Comparison of ENCODE assay signal across 21 cellular contexts in the genomic region with DNA sequence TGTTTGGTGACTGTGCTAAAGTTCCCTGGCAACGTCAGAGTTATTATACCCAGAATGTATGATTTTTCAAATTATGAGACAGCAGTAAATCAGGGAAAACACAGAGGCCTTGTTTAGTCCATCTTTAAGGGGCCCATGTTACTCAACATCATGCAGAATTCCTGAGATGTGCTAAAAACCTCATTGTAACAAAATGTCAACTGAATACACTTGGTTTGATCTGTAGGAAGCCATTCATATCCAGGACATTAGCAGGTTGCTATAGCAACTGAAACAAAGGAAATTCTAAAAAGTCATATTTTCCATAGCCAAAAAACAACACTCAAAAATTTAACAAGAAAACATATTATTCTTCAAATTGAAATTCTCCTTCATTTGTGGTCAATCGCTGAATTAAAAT. TPM values are rescaled to one million over a fixed set of nuclear protein-coding genes. Genes with fewer than 3 reads are reported as not detected.
"Had no signal": no experiment of that assay in that cellular context is flagged by ENCODE, and none has a peak within 500 bp of the region (broad histone marks: within the 10 kb centered on the region; RNA-seq: fewer than 3 reads in every experiment).

No MANE protein-coding gene starts in this region.

- H3K4me1 ChIP-seq: SJCRH30 had no signal

- H3K9me3 ChIP-seq: ovary, SJCRH30 had no signal

- H3K4me3 Mint-ChIP-seq: activated CD4-positive, alpha-beta T cell treated with anti-CD3 and anti-CD28 coated beads, Interleukin-2, amount 10 ng/mL, durations not matched to agents 7 days and 5 days; activated T-cell treated with anti-CD3 and anti-CD28 coated beads, Interleukin-2, amount 50 U/mL, for 72 hours; brain; effector memory CD8-positive, alpha-beta T cell; nephron progenitor cell; stimulated activated naive B cell treated with anti-CD40 and anti-IgM and Interleukin-4, amounts not matched to agents 10 μg/mL and 1 μg/mL and 100 μg/mL, for 72 hours had no signal

- H3K27ac Mint-ChIP-seq: activated CD4-positive, alpha-beta T cell treated with anti-CD3 and anti-CD28 coated beads, Interleukin-2, amount 10 ng/mL, durations not matched to agents 7 days and 5 days; activated naive CD4-positive, alpha-beta T cell treated with anti-CD3 and anti-CD28 coated beads, Interleukin-2, amount 50 U/mL, for 72 hours; activated T-cell treated with anti-CD3 and anti-CD28 coated beads, Interleukin-2, amount 50 U/mL, for 72 hours; effector memory CD8-positive, alpha-beta T cell; stimulated activated naive B cell treated with anti-CD40 and anti-IgM and Interleukin-4, amounts not matched to agents 10 μg/mL and 1 μg/mL and 100 μg/mL, for 72 hours had no signal

- H3K27me3 ChIP-seq: ovary, SJCRH30 had no signal

- H3K4me1 Mint-ChIP-seq: activated CD4-positive, alpha-beta T cell treated with anti-CD3 and anti-CD28 coated beads, Interleukin-2, amount 10 ng/mL, durations not matched to agents 7 days and 5 days; stimulated activated naive B cell treated with anti-CD40 and anti-IgM and Interleukin-4, amounts not matched to agents 10 μg/mL and 1 μg/mL and 100 μg/mL, for 72 hours had no signal

- H3K36me3 Mint-ChIP-seq: activated naive CD4-positive, alpha-beta T cell treated with anti-CD3 and anti-CD28 coated beads, Interleukin-2, amount 50 U/mL, for 72 hours; brain; stimulated activated naive B cell treated with anti-CD40 and anti-IgM and Interleukin-4, amounts not matched to agents 10 μg/mL and 1 μg/mL and 100 μg/mL, for 72 hours had no signal

- H3K36me3 ChIP-seq: ovary had no signal

- ATAC-seq: activated naive CD4-positive, alpha-beta T cell treated with anti-CD3 and anti-CD28 coated beads, Interleukin-2, amount 50 U/mL, for 72 hours; activated T-cell treated with anti-CD3 and anti-CD28 coated beads, Interleukin-2, amount 50 U/mL, for 72 hours; effector memory CD8-positive, alpha-beta T cell; left lobe of liver; stimulated activated naive B cell treated with anti-CD40 and anti-IgM and Interleukin-4, amounts not matched to agents 10 μg/mL and 1 μg/mL and 100 μg/mL, for 72 hours had no signal

- H3K4me3 ChIP-seq: coronary artery, ovary, SJCRH30 had no signal

- H3K9me3 Mint-ChIP-seq: activated CD4-positive, alpha-beta T cell treated with anti-CD3 and anti-CD28 coated beads, Interleukin-2, amount 10 ng/mL, durations not matched to agents 7 days and 5 days; activated naive CD4-positive, alpha-beta T cell treated with anti-CD3 and anti-CD28 coated beads, Interleukin-2, amount 50 U/mL, for 72 hours; brain; effector memory CD8-positive, alpha-beta T cell; nephron progenitor cell; stimulated activated naive B cell treated with anti-CD40 and anti-IgM and Interleukin-4, amounts not matched to agents 10 μg/mL and 1 μg/mL and 100 μg/mL, for 72 hours had no signal

- DNase-seq: activated CD4-positive, alpha-beta T cell treated with anti-CD3 and anti-CD28 coated beads, Interleukin-2, amount 10 ng/mL, durations not matched to agents 7 days and 5 days; activated CD4-positive, CD25-positive, alpha-beta regulatory T cell; activated CD8-positive, alpha-beta memory T cell treated with anti-CD3 and anti-CD28 coated beads, Interleukin-2, amount 50 U/mL, for 48 hours; activated gamma-delta T cell; activated T-cell treated with anti-CD3 and anti-CD28 coated beads, Interleukin-2, amount 50 U/mL, for 72 hours; amygdala; central memory CD4-positive, alpha-beta T cell; effector memory CD8-positive, alpha-beta T cell; hippocampal formation; mammary epithelial cell; nephron progenitor cell; ovary; SJCRH30; stimulated activated CD4-positive, alpha-beta T cell treated with anti-CD3 and anti-CD28 coated beads, Interleukin-2, amount 100 ng/mL, for 48 hours; stimulated activated naive B cell treated with anti-CD40 and anti-IgM and Interleukin-4, amounts not matched to agents 10 μg/mL and 1 μg/mL and 100 μg/mL, for 72 hours; T-helper 2 cell; trophoblast cell had no signal

- H3K27ac ChIP-seq: ovary, SJCRH30 had no signal

- H3K27me3 Mint-ChIP-seq: brain had no signal

RNA-seq across cellular contexts. Expression of a gene that starts 35.2 kb away (rescaled TPM):
- total RNA-seq: activated CD4-positive, alpha-beta T cell treated with anti-CD3 and anti-CD28 coated beads, Interleukin-2, amount 10 ng/mL, durations not matched to agents 7 days and 5 days; activated T-cell treated with anti-CD3 and anti-CD28 coated beads, Interleukin-2, amount 50 U/mL, for 72 hours had no signal
